1 cellular context compared by ENCODE assay signal in the genomic region with DNA sequence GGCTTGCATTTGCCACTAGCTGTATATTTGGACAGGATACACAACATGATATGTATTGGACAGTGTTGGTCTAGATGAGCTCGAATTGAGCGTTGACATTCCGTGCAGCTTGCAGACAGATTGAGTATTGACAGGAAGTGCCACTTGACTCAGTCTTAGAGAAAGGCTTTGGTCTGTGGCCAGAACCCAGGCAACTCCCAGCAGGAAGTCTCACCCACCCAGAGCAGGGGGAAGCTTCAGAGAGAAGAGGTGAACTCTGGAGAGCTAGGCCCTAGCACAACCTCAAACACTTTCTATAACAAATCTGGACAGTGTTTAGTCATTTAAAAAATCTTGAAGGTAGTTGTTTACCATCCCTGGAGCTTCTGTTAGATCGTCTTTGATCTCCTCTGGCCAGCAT.
A peak's percentile ranks its signal among the peaks of the same experiment; 100 is the strongest.
TF ChIP-seq lines count a peak whose summit lies in the region.

No MANE protein-coding gene starts in this region.

TF ChIP-seq in GM12878, 131 proteins besides CTCF, POLR2A, EP300 and RAD21 (continued from another document):
- TF ChIP-seq, protein P1, sequence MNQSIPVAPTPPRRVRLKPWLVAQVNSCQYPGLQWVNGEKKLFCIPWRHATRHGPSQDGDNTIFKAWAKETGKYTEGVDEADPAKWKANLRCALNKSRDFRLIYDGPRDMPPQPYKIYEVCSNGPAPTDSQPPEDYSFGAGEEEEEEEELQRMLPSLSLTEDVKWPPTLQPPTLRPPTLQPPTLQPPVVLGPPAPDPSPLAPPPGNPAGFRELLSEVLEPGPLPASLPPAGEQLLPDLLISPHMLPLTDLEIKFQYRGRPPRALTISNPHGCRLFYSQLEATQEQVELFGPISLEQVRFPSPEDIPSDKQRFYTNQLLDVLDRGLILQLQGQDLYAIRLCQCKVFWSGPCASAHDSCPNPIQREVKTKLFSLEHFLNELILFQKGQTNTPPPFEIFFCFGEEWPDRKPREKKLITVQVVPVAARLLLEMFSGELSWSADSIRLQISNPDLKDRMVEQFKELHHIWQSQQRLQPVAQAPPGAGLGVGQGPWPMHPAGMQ (IDR thresholded peaks at IDR 0.05; ENCODE audit: borderline replicate concordance) = no peak
- TF ChIP-seq CHD4 (IDR thresholded peaks at IDR 0.05) (no peak), EED (IDR thresholded peaks at IDR 0.05; ENCODE audit: low read depth) (peak; percentile 46; the same call in 1 of the 2 replicates), GABPA (IDR thresholded peaks at IDR 0.05; ENCODE audit: low read depth) (0 out of 2 replicates have a peak, but pooled peaks have one; percentile 11), IRF4 (IDR thresholded peaks at IDR 0.05; ENCODE audit: low read depth, low read length) (0 out of 2 replicates have a peak, but pooled peaks have one; percentile 34), IKZF2 (IDR thresholded peaks at IDR 0.05) (peak; percentile 50; a peak in 3 of 4 replicates), RUNX3 (IDR thresholded peaks at IDR 0.05; ENCODE audit: low read length) (peak; percentile 69), CBX5 (IDR thresholded peaks at IDR 0.05; ENCODE audit: low read depth) (no peak), POU2F2 (IDR thresholded peaks at IDR 0.05; ENCODE audit: borderline replicate concordance, low read depth, low read length) (no peak), SMARCA5 (IDR thresholded peaks at IDR 0.05) (no peak), PAX5 (IDR thresholded peaks at IDR 0.05; ENCODE audit: borderline replicate concordance, low read depth, low read length) (peak; percentile 44; the same call in 1 of the 2 replicates), BHLHE40 (IDR thresholded peaks at IDR 0.05; ENCODE audit: borderline replicate concordance in 1 of 2, low read depth in 2 of 2, low read length in 1 of 2) (no peak), SMC3 (IDR thresholded peaks at IDR 0.05; ENCODE audit: borderline replicate concordance, low read length) (no peak; the same call in 1 of the 2 replicates), IKZF1 (conservative IDR thresholded peaks at IDR 0.05) (peak; percentile 41), RBBP5 (conservative IDR thresholded peaks at IDR 0.05) (no peak), SPI1 (IDR thresholded peaks at IDR 0.05; ENCODE audit: borderline replicate concordance, insufficient read depth, low read depth, low read length) (peak; percentile 51; the same call in 1 of the 2 replicates), MYB (IDR thresholded peaks at IDR 0.05; ENCODE audit: borderline replicate concordance, low read depth, low read length) (no peak)
- TF ChIP-seq, protein P2, sequence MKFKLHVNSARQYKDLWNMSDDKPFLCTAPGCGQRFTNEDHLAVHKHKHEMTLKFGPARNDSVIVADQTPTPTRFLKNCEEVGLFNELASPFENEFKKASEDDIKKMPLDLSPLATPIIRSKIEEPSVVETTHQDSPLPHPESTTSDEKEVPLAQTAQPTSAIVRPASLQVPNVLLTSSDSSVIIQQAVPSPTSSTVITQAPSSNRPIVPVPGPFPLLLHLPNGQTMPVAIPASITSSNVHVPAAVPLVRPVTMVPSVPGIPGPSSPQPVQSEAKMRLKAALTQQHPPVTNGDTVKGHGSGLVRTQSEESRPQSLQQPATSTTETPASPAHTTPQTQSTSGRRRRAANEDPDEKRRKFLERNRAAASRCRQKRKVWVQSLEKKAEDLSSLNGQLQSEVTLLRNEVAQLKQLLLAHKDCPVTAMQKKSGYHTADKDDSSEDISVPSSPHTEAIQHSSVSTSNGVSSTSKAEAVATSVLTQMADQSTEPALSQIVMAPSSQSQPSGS (IDR thresholded peaks at IDR 0.05; ENCODE audit: low read length) = no peak
- TF ChIP-seq, protein P3, sequence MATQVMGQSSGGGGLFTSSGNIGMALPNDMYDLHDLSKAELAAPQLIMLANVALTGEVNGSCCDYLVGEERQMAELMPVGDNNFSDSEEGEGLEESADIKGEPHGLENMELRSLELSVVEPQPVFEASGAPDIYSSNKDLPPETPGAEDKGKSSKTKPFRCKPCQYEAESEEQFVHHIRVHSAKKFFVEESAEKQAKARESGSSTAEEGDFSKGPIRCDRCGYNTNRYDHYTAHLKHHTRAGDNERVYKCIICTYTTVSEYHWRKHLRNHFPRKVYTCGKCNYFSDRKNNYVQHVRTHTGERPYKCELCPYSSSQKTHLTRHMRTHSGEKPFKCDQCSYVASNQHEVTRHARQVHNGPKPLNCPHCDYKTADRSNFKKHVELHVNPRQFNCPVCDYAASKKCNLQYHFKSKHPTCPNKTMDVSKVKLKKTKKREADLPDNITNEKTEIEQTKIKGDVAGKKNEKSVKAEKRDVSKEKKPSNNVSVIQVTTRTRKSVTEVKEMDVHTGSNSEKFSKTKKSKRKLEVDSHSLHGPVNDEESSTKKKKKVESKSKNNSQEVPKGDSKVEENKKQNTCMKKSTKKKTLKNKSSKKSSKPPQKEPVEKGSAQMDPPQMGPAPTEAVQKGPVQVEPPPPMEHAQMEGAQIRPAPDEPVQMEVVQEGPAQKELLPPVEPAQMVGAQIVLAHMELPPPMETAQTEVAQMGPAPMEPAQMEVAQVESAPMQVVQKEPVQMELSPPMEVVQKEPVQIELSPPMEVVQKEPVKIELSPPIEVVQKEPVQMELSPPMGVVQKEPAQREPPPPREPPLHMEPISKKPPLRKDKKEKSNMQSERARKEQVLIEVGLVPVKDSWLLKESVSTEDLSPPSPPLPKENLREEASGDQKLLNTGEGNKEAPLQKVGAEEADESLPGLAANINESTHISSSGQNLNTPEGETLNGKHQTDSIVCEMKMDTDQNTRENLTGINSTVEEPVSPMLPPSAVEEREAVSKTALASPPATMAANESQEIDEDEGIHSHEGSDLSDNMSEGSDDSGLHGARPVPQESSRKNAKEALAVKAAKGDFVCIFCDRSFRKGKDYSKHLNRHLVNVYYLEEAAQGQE (IDR thresholded peaks at IDR 0.05; ENCODE audit: low read depth, low read length) = no peak
- TF ChIP-seq, protein P4, sequence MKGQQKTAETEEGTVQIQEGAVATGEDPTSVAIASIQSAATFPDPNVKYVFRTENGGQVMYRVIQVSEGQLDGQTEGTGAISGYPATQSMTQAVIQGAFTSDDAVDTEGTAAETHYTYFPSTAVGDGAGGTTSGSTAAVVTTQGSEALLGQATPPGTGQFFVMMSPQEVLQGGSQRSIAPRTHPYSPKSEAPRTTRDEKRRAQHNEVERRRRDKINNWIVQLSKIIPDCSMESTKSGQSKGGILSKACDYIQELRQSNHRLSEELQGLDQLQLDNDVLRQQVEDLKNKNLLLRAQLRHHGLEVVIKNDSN (IDR thresholded peaks at IDR 0.05; ENCODE audit: borderline replicate concordance, extremely low read length, insufficient read depth, low read depth, low read length) = no peak
- TF ChIP-seq, protein P5, sequence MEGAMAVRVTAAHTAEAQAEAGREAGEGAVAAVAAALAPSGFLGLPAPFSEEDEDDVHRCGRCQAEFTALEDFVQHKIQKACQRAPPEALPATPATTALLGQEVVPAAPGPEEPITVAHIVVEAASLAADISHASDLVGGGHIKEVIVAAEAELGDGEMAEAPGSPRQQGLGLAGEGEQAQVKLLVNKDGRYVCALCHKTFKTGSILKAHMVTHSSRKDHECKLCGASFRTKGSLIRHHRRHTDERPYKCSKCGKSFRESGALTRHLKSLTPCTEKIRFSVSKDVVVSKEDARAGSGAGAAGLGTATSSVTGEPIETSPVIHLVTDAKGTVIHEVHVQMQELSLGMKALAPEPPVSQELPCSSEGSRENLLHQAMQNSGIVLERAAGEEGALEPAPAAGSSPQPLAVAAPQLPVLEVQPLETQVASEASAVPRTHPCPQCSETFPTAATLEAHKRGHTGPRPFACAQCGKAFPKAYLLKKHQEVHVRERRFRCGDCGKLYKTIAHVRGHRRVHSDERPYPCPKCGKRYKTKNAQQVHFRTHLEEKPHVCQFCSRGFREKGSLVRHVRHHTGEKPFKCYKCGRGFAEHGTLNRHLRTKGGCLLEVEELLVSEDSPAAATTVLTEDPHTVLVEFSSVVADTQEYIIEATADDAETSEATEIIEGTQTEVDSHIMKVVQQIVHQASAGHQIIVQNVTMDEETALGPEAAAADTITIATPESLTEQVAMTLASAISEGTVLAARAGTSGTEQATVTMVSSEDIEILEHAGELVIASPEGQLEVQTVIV (IDR thresholded peaks at IDR 0.05; ENCODE audit: borderline replicate concordance, partially characterized antibody) = no peak
- TF ChIP-seq, protein P6, sequence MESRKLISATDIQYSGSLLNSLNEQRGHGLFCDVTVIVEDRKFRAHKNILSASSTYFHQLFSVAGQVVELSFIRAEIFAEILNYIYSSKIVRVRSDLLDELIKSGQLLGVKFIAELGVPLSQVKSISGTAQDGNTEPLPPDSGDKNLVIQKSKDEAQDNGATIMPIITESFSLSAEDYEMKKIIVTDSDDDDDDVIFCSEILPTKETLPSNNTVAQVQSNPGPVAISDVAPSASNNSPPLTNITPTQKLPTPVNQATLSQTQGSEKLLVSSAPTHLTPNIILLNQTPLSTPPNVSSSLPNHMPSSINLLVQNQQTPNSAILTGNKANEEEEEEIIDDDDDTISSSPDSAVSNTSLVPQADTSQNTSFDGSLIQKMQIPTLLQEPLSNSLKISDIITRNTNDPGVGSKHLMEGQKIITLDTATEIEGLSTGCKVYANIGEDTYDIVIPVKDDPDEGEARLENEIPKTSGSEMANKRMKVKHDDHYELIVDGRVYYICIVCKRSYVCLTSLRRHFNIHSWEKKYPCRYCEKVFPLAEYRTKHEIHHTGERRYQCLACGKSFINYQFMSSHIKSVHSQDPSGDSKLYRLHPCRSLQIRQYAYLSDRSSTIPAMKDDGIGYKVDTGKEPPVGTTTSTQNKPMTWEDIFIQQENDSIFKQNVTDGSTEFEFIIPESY (IDR thresholded peaks at IDR 0.05) = no peak
